Comparison of ENCODE assay signal across 11 cellular contexts in genomic region chr7:93707249-93707648, GRCh38.
"Had no signal": no experiment of that assay in that cellular context is flagged by ENCODE, and none has a peak within 500 bp of the region (broad histone marks: within the 10 kb centered on the region; RNA-seq: fewer than 3 reads in every experiment).

No MANE protein-coding gene starts in this region.

- DNase-seq: GM23248, GOT3, H7, H9, HCEC 1CT, HFFc6 had no signal

- H3K4me1 ChIP-seq: HAP-1 had no signal

- ATAC-seq: GM23338, HCT116 had no signal

- H2AFZ ChIP-seq: GM23248, GM23338 had no signal

- H3K36me3 ChIP-seq: HAP-1 had no signal

- H3K27ac ChIP-seq: GM23248 had no signal

- H3K9me3 ChIP-seq: HAP-1 had no signal

- H3K4me3 ChIP-seq: GM23248, GM23338, HAP-1 had no signal

- FAIRE-seq: H1, H54 had no signal

- H3K9ac ChIP-seq: GM23248 had no signal

- H3K4me2 ChIP-seq: GM23338 had no signal
